In the genomic region with DNA sequence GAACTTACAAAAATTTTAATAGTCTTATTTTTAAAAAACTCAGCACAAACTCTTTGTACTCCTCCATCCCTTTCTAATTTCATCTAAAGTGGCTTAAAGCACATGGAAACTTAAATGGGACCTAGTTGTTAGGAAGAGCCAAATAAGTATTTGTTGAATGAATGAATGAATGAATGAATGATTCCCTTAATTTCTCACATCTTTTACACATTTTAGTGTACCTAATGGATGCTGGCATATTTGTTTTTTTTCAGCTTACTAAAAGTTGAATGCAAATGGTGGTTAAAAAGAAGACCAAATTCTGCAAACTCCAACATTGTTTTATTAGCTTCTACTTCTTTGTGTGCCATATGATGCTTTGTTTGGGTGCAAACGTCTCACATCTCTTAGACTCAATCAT, we compare ENCODE assay signal across 19 cellular contexts.
A peak's percentile ranks its signal among the peaks of the same experiment; 100 is the strongest.
DNase-seq lines count a peak whose midpoint lies in the region; ATAC-seq, FAIRE-seq and TF ChIP-seq lines count a peak whose summit lies in the region.
"Had no signal": no experiment of that assay in that cellular context is flagged by ENCODE, and none has a peak within 500 bp of the region (broad histone marks: within the 10 kb centered on the region; RNA-seq: fewer than 3 reads in every experiment).

No MANE protein-coding gene starts in this region.

- H3K9me3 ChIP-seq in GM12878 (replicated peaks; ENCODE audit: control insufficient read depth, insufficient read depth, low read length), result no peaks in the 10 kb centered on the region
- H3K9me3 ChIP-seq in A673 (ENCODE audit: low read depth, low read length, poor library complexity, severe bottlenecking), result no peaks in the 10 kb centered on the region
- H3K9me3 ChIP-seq in lower lobe of right lung, result no peaks in the 10 kb centered on the region

- no peaks in the 10 kb centered on the region for H3K79me2 ChIP-seq in GM12878 (ENCODE audit: control insufficient read depth, insufficient read depth, low read length)

- TF ChIP-seq POLR2A in GM12892 (IDR thresholded peaks at IDR 0.05; ENCODE audit: low read depth, low read length) (no peak), GM12878 (IDR thresholded peaks at IDR 0.05; ENCODE audit: low read depth, low read length) (no peak)

- TF ChIP-seq CTCF in GM12878 (IDR thresholded peaks at IDR 0.05 in 2 of 3, conservative IDR thresholded peaks at IDR 0.05 in 1 of 3; ENCODE audit: control insufficient read depth in 2 of 3, extremely low read depth in 1 of 3, insufficient read depth in 1 of 3, low read depth in 3 of 3, low read length in 3 of 3) (no peak), A673 (conservative IDR thresholded peaks at IDR 0.05; ENCODE audit: low read depth, low read length) (no peak), lower lobe of right lung (IDR thresholded peaks at IDR 0.05) (no peak)

- H3K36me3 ChIP-seq in GM12878 (ENCODE audit: control insufficient read depth in 2 of 2, insufficient read depth in 2 of 2, low read length in 1 of 2) (no peaks in the 10 kb centered on the region; a peak in 2 of 4 replicates), A673 (ENCODE audit: insufficient read depth, low read length, poor library complexity, severe bottlenecking) (no peaks in the 10 kb centered on the region), lower lobe of right lung (no peaks in the 10 kb centered on the region)

- no peak overlapping the region for H3K27ac ChIP-seq in GM12878 (ENCODE audit: control insufficient read depth, insufficient read depth)
- H3K27ac ChIP-seq in A673 (ENCODE audit: low read depth, low read length, poor library complexity, severe bottlenecking), result no peak overlapping the region
- H3K27ac ChIP-seq in lower lobe of right lung, result no peak overlapping the region
- H3K27ac ChIP-seq: BLaER1 treated with 17β-estradiol and CSF1 and Interleukin-3, amounts not matched to agents 10 nM and 100 nM; C4-2B had no signal

- in situ Hi-C loops in GM12878 (cut with MboI), result no loop called here

- POLR2A ChIA-PET in GM12878 (lab: Charles Lee), result no interaction called here
- POLR2A ChIA-PET in A673 (lab: Charles Lee; ENCODE audit: low non-redundant PET), result interaction anchor here (0.6 kb wide), 1 partner anchor 229 kb away, joined by 3 read pairs; no protein-coding TSS in a partner anchor

- no peaks in the 10 kb centered on the region for H4K20me1 ChIP-seq in GM12878 (ENCODE audit: control insufficient read depth, insufficient read depth)

- RAD21 ChIA-PET in GM12878 (lab: Charles Lee; ENCODE audit: unreplicated experiment), result interaction anchor here (1.0 kb wide), 1 partner anchor 87 kb away, joined by 3 read pairs; no protein-coding TSS in a partner anchor

- 47% methylated on average over 1 of the region's 1 CpG for WGBS in GM12878 (ENCODE audit: insufficient coverage, insufficient replicate concordance, low lambda C conversion rate, missing lambda C conversion rate)

- H3K4me1 ChIP-seq in GM12878 (ENCODE audit: control insufficient read depth, insufficient read depth, low read length) (no peaks in the 10 kb centered on the region), A673 (ENCODE audit: insufficient read depth, low read length, poor library complexity, severe bottlenecking) (no peaks in the 10 kb centered on the region), lower lobe of right lung (no peaks in the 10 kb centered on the region)

- H2AFZ ChIP-seq in GM12878 (ENCODE audit: control insufficient read depth, low read depth, low read length), result no peak overlapping the region

- no peak for TF ChIP-seq EP300 in GM12878 (IDR thresholded peaks at IDR 0.05; ENCODE audit: borderline replicate concordance in 1 of 2, control insufficient read depth in 1 of 2, low read depth in 2 of 2, low read length in 2 of 2)

- DNase-seq in GM12892 (ENCODE audit: insufficient read length) (no peak), GM18507 (ENCODE audit: extremely low spot score, insufficient read length, low read depth) (no peak), GM12878 (ENCODE audit: low read depth, low spot score) (no peak), A673 (ENCODE audit: low spot score) (no peak), lower lobe of right lung (no peak), NOMO-1 treated with dmso at 0.1 percent for 144 hours (lab: John Stamatoyannopoulos, UW; ENCODE audit: unreplicated experiment) (no peak)
- DNase-seq: 8988T; AML-193; Caco-2; Calu3; CD4-positive, alpha-beta T cell; CD8-positive, alpha-beta T cell; DMS79 treated with DMSO at 0.1 percent for 48 hours; GF-D8 had no signal

- no peaks in the 10 kb centered on the region for H3K27me3 ChIP-seq in GM12878 (replicated peaks in 1 of 2; ENCODE audit: control insufficient read depth in 2 of 2, insufficient read depth in 2 of 2, low read length in 1 of 2)
- H3K27me3 ChIP-seq in A673 (replicated peaks; ENCODE audit: insufficient read depth, low read depth, low read length, poor library complexity), result no peaks in the 10 kb centered on the region
- no peaks in the 10 kb centered on the region for H3K27me3 ChIP-seq in lower lobe of right lung (ENCODE audit: low read depth)
- H3K27me3 ChIP-seq: BLaER1 treated with 17β-estradiol and CSF1 and Interleukin-3, amounts not matched to agents 10 nM and 100 nM had no signal

- no peak overlapping the region for H3K9ac ChIP-seq in GM12878 (ENCODE audit: control insufficient read depth, insufficient read depth, low read length)
- H3K9ac ChIP-seq: BLaER1 treated with 17β-estradiol and CSF1 and Interleukin-3, amounts not matched to agents 10 nM and 100 nM had no signal

- intact Hi-C loops in GM12878 (cut with micrococcal nuclease; ENCODE audit: unreplicated experiment), result no loop called here
- intact Hi-C loops in A673 (cut with micrococcal nuclease; ENCODE audit: unreplicated experiment), result no loop called here
- intact Hi-C loops in lower lobe of right lung (cut with DNase I), result no loop called here

- SMC1A ChIA-PET in GM12878 (lab: Charles Lee; ENCODE audit: uncharacterized antibody, unreplicated experiment), result interaction anchor here (0.8 kb wide), 1 partner anchor 13 kb away, joined by 3 read pairs; no protein-coding TSS in a partner anchor

- H3K4me3 ChIP-seq in GM12878, result no peak overlapping the region
- no peak overlapping the region for H3K4me3 ChIP-seq in A673 (ENCODE audit: low read depth, low read length, poor library complexity, severe bottlenecking)
- no peak overlapping the region for H3K4me3 ChIP-seq in lower lobe of right lung
- H3K4me3 ChIP-seq: BLaER1 treated with 17β-estradiol and CSF1 and Interleukin-3, amounts not matched to agents 10 nM and 100 nM had no signal

- BruUV-seq in GM12878 (replicated peaks; lab: Mats Ljungman, UMichigan) (no TSS peak), A673 (replicated peaks; lab: Mats Ljungman, UMichigan) (no TSS peak)

- ATAC-seq in GM12878 (no peak), lower lobe of right lung (no peak)
- ATAC-seq: CD8-positive, alpha-beta T cell had no signal

- no peak for TF ChIP-seq RAD21 in GM12878 (IDR thresholded peaks at IDR 0.05; ENCODE audit: insufficient read depth, low read depth, low read length)

- no peak overlapping the region for H3K4me2 ChIP-seq in GM12878 (ENCODE audit: control insufficient read depth, insufficient read depth)
- H3K4me2 ChIP-seq: BLaER1 treated with 17β-estradiol and CSF1 and Interleukin-3, amounts not matched to agents 10 nM and 100 nM had no signal

- CTCF ChIA-PET in GM12878 (lab: Yijun Ruan, JAX) (interaction anchor here (0.7 to 1.5 kb wide), 4 partner anchors 10 to 88 kb away, joined by 3 to 5 read pairs (median 4); no protein-coding TSS in a partner anchor), A673 (lab: Charles Lee) (no interaction called here)

- peak; percentile 30 for FAIRE-seq in GM12892 (lab: Jason Lieb, UNC)
- peak; percentile 21 for FAIRE-seq in GM18507 (lab: Jason Lieb, UNC)
- FAIRE-seq in GM12878 (lab: Jason Lieb, UNC), result no peak
- FAIRE-seq: A204.1, D721Med, G401.6 had no signal

TF ChIP-seq in GM12878, 131 proteins besides CTCF, POLR2A, EP300 and RAD21:
- no peak for TF ChIP-seq NR2F1 (conservative IDR thresholded peaks at IDR 0.05)
- no peak for TF ChIP-seq KLF5 (IDR thresholded peaks at IDR 0.05; ENCODE audit: partially characterized antibody)
- peak; percentile 87 for TF ChIP-seq ZNF24 (IDR thresholded peaks at IDR 0.05)
